In the genomic region with DNA sequence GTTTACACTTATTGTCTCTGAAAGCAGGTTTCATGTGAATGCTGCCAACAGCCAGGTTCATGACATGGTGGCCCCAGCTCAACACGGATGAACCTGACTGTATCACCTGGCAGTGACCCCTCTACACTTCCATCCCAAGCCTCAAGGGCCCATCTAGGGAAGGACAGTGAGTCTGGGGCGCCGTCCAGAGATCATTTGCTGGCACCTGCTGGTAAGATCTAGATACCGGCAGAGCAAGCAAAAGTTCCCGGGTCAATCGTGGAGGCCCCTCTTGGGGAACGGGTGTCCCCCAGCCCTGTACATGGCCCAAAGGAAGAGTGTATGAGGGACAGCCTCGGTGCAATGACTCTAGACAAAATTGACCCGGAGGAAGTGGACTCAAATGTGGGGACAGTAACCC, we compare ENCODE assay signal across 26 cellular contexts. TPM values are rescaled to one million over a fixed set of nuclear protein-coding genes. Genes with fewer than 3 reads are reported as not detected.
DNase-seq lines count a peak whose midpoint lies in the region; TF ChIP-seq lines count a peak whose summit lies in the region.
"Had no signal": no experiment of that assay in that cellular context is flagged by ENCODE, and none has a peak within 500 bp of the region (broad histone marks: within the 10 kb centered on the region; RNA-seq: fewer than 3 reads in every experiment).

No MANE protein-coding gene starts in this region.

- no peak for TF ChIP-seq POLR2A in sigmoid colon (IDR thresholded peaks at IDR 0.05)

- no peak overlapping the region for H3K18ac ChIP-seq in H9 (ENCODE audit: insufficient read length, low read depth, low read length)
- no peak overlapping the region for H3K18ac ChIP-seq in mesendoderm (ENCODE audit: low read length)

- H3K9ac ChIP-seq in H9 (ENCODE audit: extremely low read depth, insufficient read length, low read length) (no peak overlapping the region), mesendoderm (ENCODE audit: low read length) (no peak overlapping the region)
- H3K9ac ChIP-seq: SK-N-SH had no signal

- no peak overlapping the region for H3K14ac ChIP-seq in H9 (ENCODE audit: insufficient read depth, low read length)

- H4K20me1 ChIP-seq in H9 (ENCODE audit: control insufficient read depth, insufficient read depth, insufficient read length): no peaks in the 10 kb centered on the region

- H3K4me3 ChIP-seq in sigmoid colon (no peak overlapping the region), mesendoderm (ENCODE audit: low read length) (no peak overlapping the region)
- H3K4me3 ChIP-seq: cardiac muscle cell, psoas muscle, smooth muscle cell, upper lobe of right lung had no signal

- H3K4me2 ChIP-seq in H9 (ENCODE audit: insufficient read depth, insufficient read length, low read length): no peak overlapping the region
- H3K4me2 ChIP-seq in mesendoderm (ENCODE audit: low read length): no peak overlapping the region
- H3K4me2 ChIP-seq: SK-N-SH, smooth muscle cell had no signal

- no peaks in the 10 kb centered on the region for H3K4me1 Mint-ChIP-seq in activated CD4-positive, alpha-beta memory T cell treated with anti-CD3 and anti-CD28 coated beads for 36 hours (ENCODE audit: low read depth)
- H3K4me1 Mint-ChIP-seq in activated CD4-positive, alpha-beta memory T cell treated with anti-CD3 and anti-CD28 coated beads, Interleukin-2, amount 10 ng/mL, durations not matched to agents 7 days and 5 days: no peaks in the 10 kb centered on the region
- no peaks in the 10 kb centered on the region for H3K4me1 Mint-ChIP-seq in H9
- H3K4me1 Mint-ChIP-seq: activated B cell treated with CpG ODN at 0.5 μM for 24 hours had no signal

- intact Hi-C loops in activated CD4-positive, alpha-beta memory T cell treated with anti-CD3 and anti-CD28 coated beads for 36 hours (cut with micrococcal nuclease): no loop called here
- intact Hi-C loops in sigmoid colon (cut with DNase I): no loop called here

- POLR2A ChIA-PET in activated CD4-positive, alpha-beta memory T cell treated with anti-CD3 and anti-CD28 coated beads for 36 hours (lab: Charles Lee): no interaction called here
- POLR2A ChIA-PET in activated CD4-positive, alpha-beta memory T cell treated with anti-CD3 and anti-CD28 coated beads, Interleukin-2, amount 10 ng/mL, durations not matched to agents 7 days and 5 days (lab: Charles Lee): no interaction called here

- H2BK5ac ChIP-seq in H9 (ENCODE audit: insufficient read length, low read length) (no peak overlapping the region), mesendoderm (ENCODE audit: low read length) (no peak overlapping the region)

- H3K36me3 ChIP-seq in sigmoid colon (no peaks in the 10 kb centered on the region), mesendoderm (ENCODE audit: control insufficient read depth, insufficient read depth, low read length) (no peaks in the 10 kb centered on the region)
- H3K36me3 ChIP-seq: cardiac muscle cell, upper lobe of right lung had no signal

- no peak overlapping the region for H3K23ac ChIP-seq in H9 (ENCODE audit: insufficient read length, low read depth, low read length)
- H3K23ac ChIP-seq in mesendoderm (ENCODE audit: low read length): no peak overlapping the region

- no peaks in the 10 kb centered on the region for H3K27me3 Mint-ChIP-seq in activated CD4-positive, alpha-beta memory T cell treated with anti-CD3 and anti-CD28 coated beads for 36 hours
- no peaks in the 10 kb centered on the region for H3K27me3 Mint-ChIP-seq in activated CD4-positive, alpha-beta memory T cell treated with anti-CD3 and anti-CD28 coated beads, Interleukin-2, amount 10 ng/mL, durations not matched to agents 7 days and 5 days
- peaks cover 30% of the 10 kb centered on the region for H3K27me3 Mint-ChIP-seq in H9 (ENCODE audit: low read depth)
- H3K27me3 Mint-ChIP-seq: stimulated activated naive CD8-positive, alpha-beta T cell treated with anti-CD3 and anti-CD28 coated beads, Interleukin-15, Interleukin-2, amounts not matched to agents 100 ng/mL and 50 ng/mL, for 24 hours had no signal

- H3K4ac ChIP-seq in H9 (ENCODE audit: low read depth, low read length) (no peak overlapping the region), mesendoderm (ENCODE audit: low read depth, low read length) (no peak overlapping the region)

- no peaks in the 10 kb centered on the region; the same call in 1 of the 2 replicates for H3K27me3 ChIP-seq in H9 (ENCODE audit: insufficient read depth, low read length)
- H3K27me3 ChIP-seq in sigmoid colon: peaks cover 0 to 6% (median 4%) of the 10 kb centered on the region in 3 donors
- H3K27me3 ChIP-seq in mesendoderm (ENCODE audit: insufficient read depth, low read length, poor library complexity): no peaks in the 10 kb centered on the region
- H3K27me3 ChIP-seq: cardiac muscle cell, upper lobe of right lung had no signal

- H3K36me3 Mint-ChIP-seq in activated CD4-positive, alpha-beta memory T cell treated with anti-CD3 and anti-CD28 coated beads for 36 hours: no peaks in the 10 kb centered on the region
- no peaks in the 10 kb centered on the region for H3K36me3 Mint-ChIP-seq in activated CD4-positive, alpha-beta memory T cell treated with anti-CD3 and anti-CD28 coated beads, Interleukin-2, amount 10 ng/mL, durations not matched to agents 7 days and 5 days (ENCODE audit: low read depth)
- H3K36me3 Mint-ChIP-seq in H9 (ENCODE audit: insufficient read depth in 1 of 3, low read depth in 3 of 3): no peaks in the 10 kb centered on the region

- CTCF ChIA-PET in activated CD4-positive, alpha-beta memory T cell treated with anti-CD3 and anti-CD28 coated beads for 36 hours (lab: Charles Lee): no interaction called here
- CTCF ChIA-PET in activated CD4-positive, alpha-beta memory T cell treated with anti-CD3 and anti-CD28 coated beads, Interleukin-2, amount 10 ng/mL, durations not matched to agents 7 days and 5 days (lab: Charles Lee): interaction anchor here (0.6 kb wide), 1 partner anchor 87 kb away, joined by 3 read pairs; no protein-coding TSS in a partner anchor

- H4K8ac ChIP-seq in H9 (replicated peaks; ENCODE audit: insufficient read length, low read depth, low read length) (no peak overlapping the region), mesendoderm (ENCODE audit: low read depth, low read length) (no peak overlapping the region)

- H4K91ac ChIP-seq in H9 (ENCODE audit: insufficient read length, low read depth, low read length): no peak overlapping the region

- no peak overlapping the region for H2BK12ac ChIP-seq in H9 (ENCODE audit: insufficient read length, low read depth, low read length)

- H2BK120ac ChIP-seq in H9 (ENCODE audit: low read depth, low read length, poor library complexity, severe bottlenecking) (no peak overlapping the region), mesendoderm (ENCODE audit: low read depth, low read length) (no peak overlapping the region)

- no peaks in the 10 kb centered on the region for H3K79me1 ChIP-seq in H9 (ENCODE audit: insufficient read depth, low read depth, low read length, poor library complexity, severe bottlenecking)
- no peaks in the 10 kb centered on the region for H3K79me1 ChIP-seq in mesendoderm (ENCODE audit: low read length)

- no peak overlapping the region for H3K27ac Mint-ChIP-seq in activated CD4-positive, alpha-beta memory T cell treated with anti-CD3 and anti-CD28 coated beads for 36 hours
- H3K27ac Mint-ChIP-seq in activated CD4-positive, alpha-beta memory T cell treated with anti-CD3 and anti-CD28 coated beads, Interleukin-2, amount 10 ng/mL, durations not matched to agents 7 days and 5 days: no peak overlapping the region
- no peak overlapping the region for H3K27ac Mint-ChIP-seq in H9
- H3K27ac Mint-ChIP-seq: activated B cell treated with CpG ODN at 0.5 μM for 24 hours; nephron progenitor cell; stimulated activated naive CD8-positive, alpha-beta T cell treated with anti-CD3 and anti-CD28 coated beads, Interleukin-15, Interleukin-2, amounts not matched to agents 100 ng/mL and 50 ng/mL, for 24 hours; T-helper 2 cell treated with Interferon-gamma antibody and Interleukin-4, amounts not matched to agents 5 μg/mL and 100 μg/mL, for 36 hours had no signal

- H3K9me3 ChIP-seq in H9 (ENCODE audit: control insufficient read depth, low read depth, low read length): no peaks in the 10 kb centered on the region
- H3K9me3 ChIP-seq in sigmoid colon: no peaks in the 10 kb centered on the region
- H3K9me3 ChIP-seq: psoas muscle, SK-N-SH, upper lobe of right lung had no signal

- H3K4me1 ChIP-seq in H9 (ENCODE audit: insufficient read depth, low read length) (no peaks in the 10 kb centered on the region), sigmoid colon (no peaks in the 10 kb centered on the region), mesendoderm (ENCODE audit: control insufficient read depth, low read depth, low read length) (no peaks in the 10 kb centered on the region)
- H3K4me1 ChIP-seq: psoas muscle, upper lobe of right lung had no signal

- H3K56ac ChIP-seq in H9 (ENCODE audit: insufficient read length, low read depth, low read length) (no peak overlapping the region), mesendoderm (ENCODE audit: low read length) (no peak overlapping the region)

- H3T11ph ChIP-seq in H9 (ENCODE audit: low read length): no peak overlapping the region

- H3K79me2 ChIP-seq in H9 (ENCODE audit: insufficient read depth, low read length) (no peaks in the 10 kb centered on the region), mesendoderm (ENCODE audit: control insufficient read depth, insufficient read depth, low read length) (no peaks in the 10 kb centered on the region)

- H3K4me3 Mint-ChIP-seq in activated CD4-positive, alpha-beta memory T cell treated with anti-CD3 and anti-CD28 coated beads for 36 hours: no peak overlapping the region
- H3K4me3 Mint-ChIP-seq in activated CD4-positive, alpha-beta memory T cell treated with anti-CD3 and anti-CD28 coated beads, Interleukin-2, amount 10 ng/mL, durations not matched to agents 7 days and 5 days: no peak overlapping the region
- H3K4me3 Mint-ChIP-seq in H9: no peak overlapping the region
- H3K4me3 Mint-ChIP-seq: activated B cell treated with CpG ODN at 0.5 μM for 24 hours; nephron progenitor cell; stimulated activated naive CD8-positive, alpha-beta T cell treated with anti-CD3 and anti-CD28 coated beads, Interleukin-15, Interleukin-2, amounts not matched to agents 100 ng/mL and 50 ng/mL, for 24 hours; T-helper 2 cell treated with Interferon-gamma antibody and Interleukin-4, amounts not matched to agents 5 μg/mL and 100 μg/mL, for 36 hours had no signal

- H4K5ac ChIP-seq in H9 (ENCODE audit: insufficient read length, low read depth, low read length) (no peak overlapping the region), mesendoderm (ENCODE audit: low read length) (no peak overlapping the region)

- no peak overlapping the region for H2BK20ac ChIP-seq in H9 (ENCODE audit: low read depth, low read length, poor library complexity, severe bottlenecking)

- H2AK5ac ChIP-seq in H9 (ENCODE audit: insufficient read length, low read length): no peak overlapping the region
- no peak overlapping the region for H2AK5ac ChIP-seq in mesendoderm (ENCODE audit: low read length)

- H2AFZ ChIP-seq in H9 (ENCODE audit: low read length): no peak overlapping the region

- TF ChIP-seq CTCF in H9 (conservative IDR thresholded peaks at IDR 0.05): no peak
- no peak for TF ChIP-seq CTCF in sigmoid colon (IDR thresholded peaks at IDR 0.05)

- no peaks in the 10 kb centered on the region for H3K23me2 ChIP-seq in H9 (ENCODE audit: insufficient read length, low read depth, low read length, poor library complexity, severe bottlenecking)

- H2BK15ac ChIP-seq in H9 (ENCODE audit: low read depth, low read length) (no peak overlapping the region), mesendoderm (replicated peaks; ENCODE audit: low read depth) (no peak overlapping the region)

- H3K9me3 Mint-ChIP-seq in activated CD4-positive, alpha-beta memory T cell treated with anti-CD3 and anti-CD28 coated beads for 36 hours: no peaks in the 10 kb centered on the region
- no peaks in the 10 kb centered on the region for H3K9me3 Mint-ChIP-seq in activated CD4-positive, alpha-beta memory T cell treated with anti-CD3 and anti-CD28 coated beads, Interleukin-2, amount 10 ng/mL, durations not matched to agents 7 days and 5 days
- H3K9me3 Mint-ChIP-seq in H9: no peaks in the 10 kb centered on the region
- H3K9me3 Mint-ChIP-seq: activated B cell treated with CpG ODN at 0.5 μM for 24 hours; nephron progenitor cell; stimulated activated naive CD8-positive, alpha-beta T cell treated with anti-CD3 and anti-CD28 coated beads, Interleukin-15, Interleukin-2, amounts not matched to agents 100 ng/mL and 50 ng/mL, for 24 hours; T-helper 2 cell treated with Interferon-gamma antibody and Interleukin-4, amounts not matched to agents 5 μg/mL and 100 μg/mL, for 36 hours had no signal

- peak; percentile 6 for DNase-seq in activated CD4-positive, alpha-beta memory T cell treated with anti-CD3 and anti-CD28 coated beads for 36 hours
- no peak for DNase-seq in activated CD4-positive, alpha-beta memory T cell treated with anti-CD3 and anti-CD28 coated beads, Interleukin-2, amount 10 ng/mL, durations not matched to agents 7 days and 5 days
- peak; percentile 23 for DNase-seq in H9
- DNase-seq in epidermal melanocyte (ENCODE audit: insufficient read length, low spot score): peak; percentile 4
- DNase-seq in sigmoid colon: peak; percentile 45
- DNase-seq in DMS79 (lab: John Stamatoyannopoulos, UW): no peak
- DNase-seq in DMS153 treated with DMSO at 0.1 percent for 48 hours (lab: John Stamatoyannopoulos, UW; ENCODE audit: unreplicated experiment): no peak
- DNase-seq in mesendoderm: no peak
- DNase-seq: activated B cell treated with CpG ODN at 0.5 μM for 24 hours; amniotic stem cell; erythroblast; foreskin keratinocyte; hypothalamus; NCI-H2081 treated with DMSO at 0.1 percent for 48 hours; nephron progenitor cell; SK-N-SH; stimulated activated CD4-positive, alpha-beta T cell treated with anti-CD3 and anti-CD28 coated beads, Interleukin-4, amount 100 ng/mL, for 1 hour; upper lobe of right lung had no signal

- WGBS in H9 (ENCODE audit: extremely low coverage, insufficient read length, low lambda C conversion rate): no CpG with 5 or more reads among the region's 9 CpGs
- 26 to 65% methylated on average over 9 of the region's 9 CpGs for WGBS in sigmoid colon, 2 donors
- no CpG with 5 or more reads among the region's 9 CpGs for WGBS in mesendoderm (ENCODE audit: extremely low coverage, insufficient coverage, low lambda C conversion rate)

- no peak overlapping the region for H3K27ac ChIP-seq in H9 (ENCODE audit: insufficient read length, low read depth, low read length)
- no peak overlapping the region for H3K27ac ChIP-seq in sigmoid colon
- H3K27ac ChIP-seq in mesendoderm (ENCODE audit: low read depth, low read length): no peak overlapping the region
- H3K27ac ChIP-seq: cardiac muscle cell, foreskin keratinocyte, psoas muscle, upper lobe of right lung had no signal

- TF ChIP-seq EP300 in sigmoid colon (IDR thresholded peaks at IDR 0.05): no peak

RNA-seq across cellular contexts. Expression of a gene that starts 34.7 kb away (rescaled TPM):
- not detected for total RNA-seq in activated CD4-positive, alpha-beta memory T cell treated with anti-CD3 and anti-CD28 coated beads for 36 hours
- total RNA-seq in activated CD4-positive, alpha-beta memory T cell treated with anti-CD3 and anti-CD28 coated beads, Interleukin-2, amount 10 ng/mL, durations not matched to agents 7 days and 5 days: not detected
- total RNA-seq in H9 (2021): not detected in 2 replicates
- total RNA-seq in sigmoid colon: not detected
- polyA plus RNA-seq in sigmoid colon: under 1 TPM in 1 of 3 donors, not detected in 2; 0.17 TPM
- 0.07 TPM for polyA plus RNA-seq in mesendoderm (2013, experiment 1 of 2)
- 0.20 TPM for polyA plus RNA-seq in mesendoderm (2013, experiment 2 of 2)
- total RNA-seq: activated B cell treated with CpG ODN at 0.5 μM for 24 hours, cardiac muscle cell, NCI-H460, smooth muscle cell, upper lobe of right lung had no signal
- polyA plus RNA-seq: cardiac muscle cell, SK-N-SH, smooth muscle cell had no signal

RNA-seq across cellular contexts. Expression of a gene that starts 45.3 kb away (rescaled TPM):
- not detected for total RNA-seq in activated CD4-positive, alpha-beta memory T cell treated with anti-CD3 and anti-CD28 coated beads for 36 hours
- not detected for total RNA-seq in activated CD4-positive, alpha-beta memory T cell treated with anti-CD3 and anti-CD28 coated beads, Interleukin-2, amount 10 ng/mL, durations not matched to agents 7 days and 5 days
- total RNA-seq in H9 (2021): not detected in 2 replicates
- not detected for total RNA-seq in sigmoid colon
- 10 to 100 TPM in 1 of 3 donors, under 1 TPM in 1, not detected in 1; 0.73 to 51.7 TPM for polyA plus RNA-seq in sigmoid colon
- polyA plus RNA-seq in mesendoderm (2013, experiment 1 of 2): not detected
- not detected for polyA plus RNA-seq in mesendoderm (2013, experiment 2 of 2)
- total RNA-seq: A172, activated B cell treated with CpG ODN at 0.5 μM for 24 hours, cardiac muscle cell, foreskin keratinocyte, NCI-H460, psoas muscle, smooth muscle cell, upper lobe of right lung had no signal
- polyA plus RNA-seq: cardiac muscle cell, foreskin keratinocyte, keratinocyte, SK-N-SH, smooth muscle cell had no signal

Comparison
In these comparisons a context has a peak if more than half of its experiments do, and no peak if none do; other contexts are left out.
1. DNase-seq: peak in activated CD4-positive, alpha-beta memory T cell treated with anti-CD3 and anti-CD28 coated beads for 36 hours (single experiment), H9 (single experiment), epidermal melanocyte (single experiment) and sigmoid colon (single experiment); none in activated CD4-positive, alpha-beta memory T cell treated with anti-CD3 and anti-CD28 coated beads, Interleukin-2, amount 10 ng/mL, durations not matched to agents 7 days and 5 days (single experiment), DMS79 (single experiment), DMS153 treated with DMSO at 0.1 percent for 48 hours (single experiment) and mesendoderm (single experiment).